ENCODE assay signal across 10 cellular contexts in the genomic region with DNA sequence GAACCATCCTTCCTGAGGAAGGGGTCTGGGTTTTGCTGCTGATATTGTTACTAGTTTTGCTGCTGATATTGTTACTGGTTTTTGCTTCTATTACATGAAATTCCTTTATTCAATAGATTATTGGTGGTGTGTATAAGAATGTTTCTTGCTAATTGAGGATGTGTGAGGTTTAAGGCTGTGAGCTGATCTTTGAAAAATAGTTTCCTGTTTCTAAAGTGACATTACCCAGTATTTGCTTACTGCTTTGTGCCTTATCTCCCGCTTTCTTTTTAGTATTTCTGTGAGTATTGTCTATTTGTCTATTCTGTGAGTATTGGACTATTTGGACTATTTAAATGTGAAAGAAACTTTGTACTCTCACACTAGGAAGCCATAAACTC. TPM values are rescaled to one million over a fixed set of nuclear protein-coding genes. Genes with fewer than 3 reads are reported as not detected.
DNase-seq lines count a peak whose midpoint lies in the region; ATAC-seq and TF ChIP-seq lines count a peak whose summit lies in the region.
"Had no signal": no experiment of that assay in that cellular context is flagged by ENCODE, and none has a peak within 500 bp of the region (broad histone marks: within the 10 kb centered on the region; RNA-seq: fewer than 3 reads in every experiment).

No MANE protein-coding gene starts in this region.

- H3K9me2 ChIP-seq in PC-9 (ENCODE audit: insufficient read depth) = no peaks in the 10 kb centered on the region

- H3K79me2 ChIP-seq in PC-9 (ENCODE audit: low read depth) = no peaks in the 10 kb centered on the region; the same call in 1 of the 2 replicates

- peak overlapping the region; percentile 67 for H3K27ac Mint-ChIP-seq in glutamatergic neuron (ENCODE audit: unreplicated experiment)
- no peak overlapping the region for H3K27ac Mint-ChIP-seq in progenitor cell of endocrine pancreas

- H3K27me3 ChIP-seq in skeletal muscle tissue (ENCODE audit: control insufficient read depth in 3 of 3, insufficient read depth in 3 of 3, low read length in 3 of 3) = peaks cover 6 to 9% (median 7%) of the 10 kb centered on the region in 3 donors
- H3K27me3 ChIP-seq in PC-9 (ENCODE audit: insufficient read depth, low read depth) = no peaks in the 10 kb centered on the region

- H3K4me3 ChIP-seq in GM08714 (ENCODE audit: low read length) (peak overlapping the region; percentile 59), skeletal muscle tissue (ENCODE audit: low read length in 3 of 3) (peak overlapping the region; percentile 58 to 82 (median 72)), PC-9 (no peak overlapping the region)

- POLR2A ChIA-PET in PC-9 (lab: Charles Lee; ENCODE audit: unreplicated experiment) = no interaction called here

- no TSS peak for BruUV-seq in PC-9 (replicated peaks; lab: Mats Ljungman, UMichigan)

- DNase-seq in activated T-cell treated with anti-CD3 and anti-CD28 coated beads, Interleukin-2, amount 50 U/mL, for 4 hours = no peak
- no peak for DNase-seq in glutamatergic neuron
- no peak for DNase-seq in HK-2 (ENCODE audit: unreplicated experiment)
- no peak for DNase-seq in progenitor cell of endocrine pancreas (ENCODE audit: low spot score, unreplicated experiment)
- no peak for DNase-seq in PC-9
- DNase-seq: NCI-H748 treated with DMSO at 0.1 percent for 48 hours had no signal

- no peak overlapping the region for H3K4me2 ChIP-seq in PC-9

- no peak for TF ChIP-seq CTCF in glutamatergic neuron (IDR thresholded peaks at IDR 0.05; ENCODE audit: partially characterized antibody, unreplicated experiment)
- no peak for TF ChIP-seq CTCF in progenitor cell of endocrine pancreas (IDR thresholded peaks at IDR 0.05; ENCODE audit: unreplicated experiment)
- TF ChIP-seq CTCF in PC-9 (conservative IDR thresholded peaks at IDR 0.05) = no peak

- peak overlapping the region; percentile 91 for H3K4me3 Mint-ChIP-seq in activated T-cell treated with anti-CD3 and anti-CD28 coated beads, Interleukin-2, amount 50 U/mL, for 4 hours
- H3K4me3 Mint-ChIP-seq in glutamatergic neuron (ENCODE audit: unreplicated experiment) (no peak overlapping the region), progenitor cell of endocrine pancreas (ENCODE audit: low read depth) (no peak overlapping the region)

- H3K36me3 ChIP-seq in skeletal muscle tissue (ENCODE audit: control insufficient read depth in 3 of 3, insufficient read depth in 3 of 3, low read length in 3 of 3) = no peaks in the 10 kb centered on the region
- H3K36me3 ChIP-seq in PC-9 (ENCODE audit: low read depth) = no peaks in the 10 kb centered on the region

- H3K9me3 ChIP-seq in skeletal muscle tissue (ENCODE audit: control insufficient read depth in 3 of 3, low read length in 3 of 3) = no peaks in the 10 kb centered on the region
- H3K9me3 ChIP-seq in PC-9 (ENCODE audit: insufficient read depth, low read depth) = no peaks in the 10 kb centered on the region

- no peaks in the 10 kb centered on the region for H3F3A ChIP-seq in PC-9 (ENCODE audit: insufficient read depth, low read depth)

- peak overlapping the region in 2 of 3 donors; percentile 16 to 76 for H3K9ac ChIP-seq in skeletal muscle tissue (ENCODE audit: low read depth in 1 of 3, low read length in 3 of 3)

- H3K4me1 ChIP-seq in skeletal muscle tissue (ENCODE audit: control insufficient read depth in 3 of 3, insufficient read depth in 3 of 3, low read length in 3 of 3) (peaks cover 18 to 28% (median 21%) of the 10 kb centered on the region in 3 donors), PC-9 (replicated peaks; ENCODE audit: insufficient read depth) (no peaks in the 10 kb centered on the region)

- H3K36me3 Mint-ChIP-seq in activated T-cell treated with anti-CD3 and anti-CD28 coated beads, Interleukin-2, amount 50 U/mL, for 4 hours (ENCODE audit: insufficient read depth) = peaks cover 17% of the 10 kb centered on the region
- H3K36me3 Mint-ChIP-seq in glutamatergic neuron (ENCODE audit: unreplicated experiment) (no peaks in the 10 kb centered on the region), progenitor cell of endocrine pancreas (ENCODE audit: insufficient read depth) (no peaks in the 10 kb centered on the region)

- peaks cover 92% of the 10 kb centered on the region for H3K4me1 Mint-ChIP-seq in activated T-cell treated with anti-CD3 and anti-CD28 coated beads, Interleukin-2, amount 50 U/mL, for 4 hours (ENCODE audit: low read depth)
- H3K4me1 Mint-ChIP-seq in glutamatergic neuron (ENCODE audit: low read depth, unreplicated experiment) (peaks cover 30% of the 10 kb centered on the region), progenitor cell of endocrine pancreas (ENCODE audit: low read depth) (peaks cover 11% of the 10 kb centered on the region)

- intact Hi-C loops in PC-9 (cut with micrococcal nuclease; ENCODE audit: unreplicated experiment) = no loop called here

- H3K27me3 Mint-ChIP-seq in activated T-cell treated with anti-CD3 and anti-CD28 coated beads, Interleukin-2, amount 50 U/mL, for 4 hours (ENCODE audit: low read depth) = no peaks in the 10 kb centered on the region
- H3K27me3 Mint-ChIP-seq in glutamatergic neuron (ENCODE audit: unreplicated experiment) = peaks cover 10% of the 10 kb centered on the region
- no peaks in the 10 kb centered on the region for H3K27me3 Mint-ChIP-seq in progenitor cell of endocrine pancreas

- no peaks in the 10 kb centered on the region for H3K9me3 Mint-ChIP-seq in activated T-cell treated with anti-CD3 and anti-CD28 coated beads, Interleukin-2, amount 50 U/mL, for 4 hours
- H3K9me3 Mint-ChIP-seq in glutamatergic neuron (ENCODE audit: unreplicated experiment) (peaks cover 7% of the 10 kb centered on the region), progenitor cell of endocrine pancreas (ENCODE audit: low read depth) (no peaks in the 10 kb centered on the region)

- ATAC-seq in activated T-cell treated with anti-CD3 and anti-CD28 coated beads, Interleukin-2, amount 50 U/mL, for 4 hours = no peak
- ATAC-seq in HG03342 (IDR thresholded peaks at IDR 0.05; ENCODE audit: unreplicated experiment) = no peak

- peaks cover 11% of the 10 kb centered on the region; the same call in 1 of the 2 replicates for H4K20me1 ChIP-seq in PC-9 (ENCODE audit: insufficient read depth)

- CTCF ChIA-PET in PC-9 (lab: Charles Lee) = no interaction called here

- H2AFZ ChIP-seq in PC-9 = no peak overlapping the region

- peak overlapping the region; percentile 78 for H3K27ac ChIP-seq in skeletal muscle tissue (ENCODE audit: low read depth, low read length)
- no peak overlapping the region for H3K27ac ChIP-seq in PC-9

RNA-seq across cellular contexts. Expression of a gene that starts 38.2 kb away (rescaled TPM):
- not detected for total RNA-seq in activated T-cell treated with anti-CD3 and anti-CD28 coated beads, Interleukin-2, amount 50 U/mL, for 4 hours
- total RNA-seq in glutamatergic neuron (ENCODE audit: unreplicated experiment) (not detected), skeletal muscle tissue (2.6 TPM), progenitor cell of endocrine pancreas (not detected in 2 replicates), PC-9 (2021) (not detected in 2 replicates)
- total RNA-seq: kidney epithelial cell had no signal
